In genomic region chr10:103442031-103442461, GRCh38 we compare ENCODE assay signal across 13 cellular contexts. TPM values are rescaled to one million over a fixed set of nuclear protein-coding genes. Genes with fewer than 3 reads are reported as not detected.
DNase-seq lines count a peak whose midpoint lies in the region; ATAC-seq, FAIRE-seq and TF ChIP-seq lines count a peak whose summit lies in the region.
"Had no signal": no experiment of that assay in that cellular context is flagged by ENCODE, and none has a peak within 500 bp of the region (broad histone marks: within the 10 kb centered on the region; RNA-seq: fewer than 3 reads in every experiment).

No MANE protein-coding gene starts in this region.

- TF ChIP-seq CTCF in fibroblast of villous mesenchyme (IDR thresholded peaks at IDR 0.05; ENCODE audit: insufficient read depth, low read depth, low read length) (no peak), pancreas (IDR thresholded peaks at IDR 0.05) (no peak)

- H3K27me3 ChIP-seq in pancreas (no peaks in the 10 kb centered on the region), HAP-1 (ENCODE audit: low read depth) (no peaks in the 10 kb centered on the region)
- H3K27me3 ChIP-seq: spleen had no signal

- H3K4me1 ChIP-seq in pancreas (no peaks in the 10 kb centered on the region), HAP-1 (no peaks in the 10 kb centered on the region)

- no peak for FAIRE-seq in pancreas (lab: Jason Lieb, UNC)

- peaks cover 8% of the 10 kb centered on the region for H3K36me3 Mint-ChIP-seq in T-helper 17 cell (ENCODE audit: low read depth)

- no peak for ATAC-seq in T-helper 17 cell
- ATAC-seq in pancreas: peak in 3 of 4 donors; percentile 17 to 77 (median 52)
- no peak for ATAC-seq in HG03139 (IDR thresholded peaks at IDR 0.05; ENCODE audit: unreplicated experiment)
- no peak for ATAC-seq in GM19351 (IDR thresholded peaks at IDR 0.05; ENCODE audit: unreplicated experiment)

- intact Hi-C loops in pancreas (cut with DNase I): no loop called here

- no peak overlapping the region for H3K4me3 Mint-ChIP-seq in T-helper 17 cell
- H3K4me3 Mint-ChIP-seq: CD8-positive, alpha-beta memory T cell had no signal

- in situ Hi-C loops in HAP-1 (cut with MboI; ENCODE audit: low sequenced_read_pairs): no loop called here

- no peaks in the 10 kb centered on the region for H3K9me3 ChIP-seq in T-helper 17 cell (ENCODE audit: control insufficient read depth, low read length, poor library complexity, severe bottlenecking)
- no peaks in the 10 kb centered on the region for H3K9me3 ChIP-seq in pancreas
- no peaks in the 10 kb centered on the region for H3K9me3 ChIP-seq in HAP-1
- H3K9me3 ChIP-seq: spleen had no signal

- H3K36me3 ChIP-seq in pancreas: peaks cover 6 to 77% (median 40%) of the 10 kb centered on the region in 3 donors
- H3K36me3 ChIP-seq in HAP-1 (replicated peaks): peaks cover 98% of the 10 kb centered on the region

- DNase-seq in Daoy (ENCODE audit: low read depth) (peak; percentile 41), T-helper 17 cell (no peak), fibroblast of villous mesenchyme (ENCODE audit: low read depth) (peak; percentile 74), pancreas (peak in 1 of 6 donors; percentile 43), HAP-1 (ENCODE audit: low spot score in 2 of 2) (no peak)
- no peak for DNase-seq in effector CD8-positive, alpha-beta T cell (lab: John Stamatoyannopoulos, UW)
- DNase-seq: activated naive CD4-positive, alpha-beta T cell treated with Interleukin-2 at 50 U/mL for 16 hours; MM.1S; spleen had no signal

- peak overlapping the region; percentile 69 for H3K27ac Mint-ChIP-seq in T-helper 17 cell

- H3K4me1 Mint-ChIP-seq in T-helper 17 cell: peaks cover 20% of the 10 kb centered on the region

- no peaks in the 10 kb centered on the region for H3K27me3 Mint-ChIP-seq in T-helper 17 cell
- H3K27me3 Mint-ChIP-seq: CD8-positive, alpha-beta memory T cell had no signal

- 85 to 88% methylated on average over 13 of the region's 13 CpGs for WGBS in pancreas, 2 donors

- H3K4me3 ChIP-seq in fibroblast of villous mesenchyme (ENCODE audit: low read depth, low read length): no peak overlapping the region
- H3K4me3 ChIP-seq in pancreas: no peak overlapping the region
- no peak overlapping the region for H3K4me3 ChIP-seq in HAP-1
- H3K4me3 ChIP-seq: spleen had no signal

- H3K27ac ChIP-seq in pancreas: no peak overlapping the region

RNA-seq across cellular contexts. Expression of gene CALHM2, which starts 10.1 kb away (rescaled TPM):
- 1.9 and 3.8 TPM in 2 replicates for total RNA-seq in Daoy (2014; rRNA removed; shearing (Covaris generic))
- total RNA-seq in T-helper 17 cell (10 to 100 TPM; 15.5 to 23.6 TPM), fibroblast of villous mesenchyme (19.6 and 32.4 TPM in 2 replicates), pancreas (10 to 100 TPM in 1 of 6 donors, 1 to 10 TPM in 5; 1.1 to 14.0 (median 4.1) TPM)
- 1 to 10 TPM; 7.0 to 7.7 TPM for polyA plus RNA-seq in pancreas

RNA-seq across cellular contexts. Expression of gene CALHM1, which starts 16.7 kb away (rescaled TPM):
- not detected in 2 replicates for total RNA-seq in Daoy (2014; rRNA removed; shearing (Covaris generic))
- total RNA-seq in T-helper 17 cell (not detected), fibroblast of villous mesenchyme (not detected in 2 replicates), pancreas (under 1 TPM in 1 of 6 donors, not detected in 5; 0.16 TPM)
- polyA plus RNA-seq in pancreas: not detected
- total RNA-seq: CD8-positive, alpha-beta memory T cell; NCI-H460 had no signal
- polyA plus RNA-seq: CD8-positive, alpha-beta memory T cell had no signal

RNA-seq across cellular contexts. Expression of gene CALHM3, which starts 37.0 kb away (rescaled TPM):
- total RNA-seq in Daoy (2014; rRNA removed; shearing (Covaris generic)): 0.29 TPM in 1 of 2 replicates, not detected in the other
- not detected for total RNA-seq in T-helper 17 cell
- total RNA-seq in fibroblast of villous mesenchyme: under 0.01 TPM in 2 replicates
- total RNA-seq in pancreas: under 1 TPM; 0.08 to 0.58 (median 0.17) TPM
- 1 to 10 TPM in 1 of 2 donors, under 1 TPM in 1; 0.11 to 1.5 TPM for polyA plus RNA-seq in pancreas
- total RNA-seq: CD8-positive, alpha-beta memory T cell; NCI-H460; spleen had no signal
- polyA plus RNA-seq: CD8-positive, alpha-beta memory T cell had no signal

RNA-seq across cellular contexts. Expression of gene PDCD11, which starts 45.6 kb away (rescaled TPM):
- 44.2 and 51.3 TPM in 2 replicates for total RNA-seq in Daoy (2014; rRNA removed; shearing (Covaris generic))
- total RNA-seq in T-helper 17 cell: 10 to 100 TPM; 18.7 to 29.7 TPM
- 28.7 and 36.3 TPM in 2 replicates for total RNA-seq in fibroblast of villous mesenchyme
- total RNA-seq in pancreas: 10 to 100 TPM; 11.3 to 17.3 (median 15.9) TPM
- polyA plus RNA-seq in pancreas: 10 to 100 TPM; 18.2 to 27.4 TPM

RNA-seq across cellular contexts. Expression of gene ATP5MK, which starts 45.8 kb away (rescaled TPM):
- total RNA-seq in Daoy (2014; rRNA removed; shearing (Covaris generic)): 588 and 606 TPM in 2 replicates
- total RNA-seq in T-helper 17 cell (100 to 1,000 TPM; 135 to 136 TPM), fibroblast of villous mesenchyme (175 and 217 TPM in 2 replicates), pancreas (100 to 1,000 TPM; 113 to 150 (median 132) TPM)
- 100 to 1,000 TPM; 376 to 488 TPM for polyA plus RNA-seq in pancreas

Comparison
In these comparisons a context has a peak if more than half of its experiments do, and no peak if none do; other contexts are left out.
1. DNase-seq: peak in Daoy (single experiment) and fibroblast of villous mesenchyme (single experiment); none in T-helper 17 cell (0 of 3), HAP-1 (0 of 2) and effector CD8-positive, alpha-beta T cell (single experiment).
2. ATAC-seq: peak in pancreas (3 of 4); none in T-helper 17 cell (single experiment), HG03139 (single experiment) and GM19351 (single experiment).